ENCODE assay signal across 34 cellular contexts in the genomic region with DNA sequence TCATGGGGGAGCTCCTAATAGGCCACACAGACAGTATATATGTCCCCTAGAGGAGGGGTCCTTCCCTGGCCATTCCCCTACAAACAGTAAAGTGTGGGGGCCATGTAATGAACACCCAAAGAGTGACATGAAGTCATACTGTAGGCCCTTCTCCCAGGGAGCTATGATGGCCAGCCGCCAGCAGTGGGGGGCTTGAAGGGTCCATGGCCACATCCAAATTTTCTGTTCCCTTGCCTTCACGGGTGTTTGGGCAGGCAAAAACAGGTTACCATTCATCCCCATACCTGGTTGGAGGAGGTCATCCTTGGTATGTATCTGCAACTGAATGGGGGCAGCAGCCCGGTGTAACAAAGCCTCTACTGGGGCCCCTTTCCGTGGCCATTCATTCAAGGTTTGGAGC.
"Had no signal": no experiment of that assay in that cellular context is flagged by ENCODE, and none has a peak within 500 bp of the region (broad histone marks: within the 10 kb centered on the region; RNA-seq: fewer than 3 reads in every experiment).

No MANE protein-coding gene starts in this region.

- H3K36me3 ChIP-seq: MG63 had no signal

- H3K4me3 ChIP-seq: MG63 had no signal

- H3K27ac ChIP-seq: KMS-11 had no signal

- H3K27me3 ChIP-seq: MG63 had no signal

- DNase-seq: Karpas-422, Kasumi-1, KG1, MG63, MM.1S, MV-4-11, NCI-H1048, NCI-H1092, NCI-H1092 treated with DMSO at 0.1 percent for 48 hours, NCI-H1105, NCI-H1105 treated with DMSO at 0.1 percent for 48 hours, NCI-H1417, NCI-H1417 treated with DMSO at 0.1 percent for 48 hours, NCI-H1436, NCI-H1436 treated with DMSO at 0.1 percent for 48 hours, NCI-H146, NCI-H1694, NCI-H1694 treated with DMSO at 0.1 percent for 48 hours, NCI-H187, NCI-H187 treated with DMSO at 0.1 percent for 48 hours, NCI-H1930, NCI-H2029, NCI-H2029 treated with DMSO at 0.1 percent for 48 hours, NCI-H2081, NCI-H2081 treated with DMSO at 0.1 percent for 48 hours, NCI-H2107, NCI-H2171, NCI-H2171 treated with DMSO at 0.1 percent for 48 hours, NCI-H2227 treated with DMSO at 0.1 percent for 48 hours, NCI-H226, NCI-H446, NCI-H446 treated with DMSO at 0.1 percent for 48 hours, NCI-H510A had no signal
